ENCODE assay signal across 12 cellular contexts in the genomic region with DNA sequence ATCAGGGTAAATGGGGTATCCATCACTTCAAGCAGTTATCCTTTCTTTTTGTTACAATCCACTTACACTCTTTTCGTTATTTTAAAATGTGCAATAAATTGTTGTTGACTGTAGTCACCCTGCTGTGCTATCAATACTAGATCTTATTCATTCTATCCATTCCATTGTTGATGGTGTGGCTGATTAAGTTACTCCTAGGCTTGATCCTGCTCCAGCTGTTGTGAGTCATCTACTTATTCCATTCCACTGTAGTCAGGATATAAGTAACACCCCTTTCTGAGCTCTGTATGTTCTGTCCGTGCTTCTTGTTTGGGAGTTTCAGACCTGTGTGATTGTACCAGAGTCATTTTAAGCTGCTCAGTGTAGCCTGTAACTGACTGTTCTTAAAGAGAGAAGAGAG.
A peak's percentile ranks its signal among the peaks of the same experiment; 100 is the strongest.
DNase-seq lines count a peak whose midpoint lies in the region; ATAC-seq and TF ChIP-seq lines count a peak whose summit lies in the region.
"Had no signal": no experiment of that assay in that cellular context is flagged by ENCODE, and none has a peak within 500 bp of the region (broad histone marks: within the 10 kb centered on the region; RNA-seq: fewer than 3 reads in every experiment).

No MANE protein-coding gene starts in this region.

- no peak for TF ChIP-seq CTCF in AG10803 (conservative IDR thresholded peaks at IDR 0.05; ENCODE audit: low read length)
- TF ChIP-seq CTCF in chondrocyte (IDR thresholded peaks at IDR 0.05): no peak

- POLR2A ChIA-PET in CD8-positive, alpha-beta memory T cell (lab: Charles Lee): no interaction called here

- H3K4me3 ChIP-seq in AG10803 (ENCODE audit: low read length) (no peak overlapping the region), mesenchymal stem cell (ENCODE audit: insufficient read depth in 1 of 2, low read depth in 1 of 2, low read length in 2 of 2) (peak overlapping the region in 1 of 2 experiments; percentile 25)
- H3K4me3 ChIP-seq in CD8-positive, alpha-beta memory T cell (ENCODE audit: low read length): no peak overlapping the region
- H3K4me3 ChIP-seq: GM12878, vagina had no signal

- H3K27ac Mint-ChIP-seq in chondrocyte (ENCODE audit: unreplicated experiment): peak overlapping the region; percentile 3
- peak overlapping the region in 1 of 8 donors; percentile 30 for H3K27ac Mint-ChIP-seq in CD8-positive, alpha-beta memory T cell
- H3K27ac Mint-ChIP-seq: activated CD8-positive, alpha-beta T cell treated with anti-CD3 and anti-CD28 coated beads, Interleukin-2, amount 10 ng/mL, durations not matched to agents 7 days and 5 days had no signal

- no peak overlapping the region for H3K18ac ChIP-seq in mesenchymal stem cell (ENCODE audit: low read depth in 1 of 2, low read length in 2 of 2)

- H3K79me1 ChIP-seq in mesenchymal stem cell (replicated peaks; ENCODE audit: low read length, poor library complexity, severe bottlenecking): no peaks in the 10 kb centered on the region

- H3K27me3 ChIP-seq in mesenchymal stem cell (ENCODE audit: control insufficient read depth in 1 of 2, insufficient read depth in 1 of 2, low read length in 2 of 2): no peaks in the 10 kb centered on the region
- H3K27me3 ChIP-seq in CD8-positive, alpha-beta memory T cell (ENCODE audit: insufficient read depth, low read length, poor library complexity, severe bottlenecking): no peaks in the 10 kb centered on the region
- H3K27me3 ChIP-seq: vagina had no signal

- no peak overlapping the region for H3K23ac ChIP-seq in mesenchymal stem cell (ENCODE audit: low read length in 2 of 2)

- no peak overlapping the region for H4K8ac ChIP-seq in mesenchymal stem cell (ENCODE audit: low read length)

- H3K14ac ChIP-seq in mesenchymal stem cell (ENCODE audit: low read length in 2 of 2): no peak overlapping the region

- WGBS in mesenchymal stem cell: no CpG with 5 or more reads among the region's 2 CpGs

- no peak for ATAC-seq in GM21528 (IDR thresholded peaks at IDR 0.05; ENCODE audit: low FRiP score, unreplicated experiment)
- ATAC-seq: activated CD8-positive, alpha-beta T cell treated with anti-CD3 and anti-CD28 coated beads, Interleukin-2, amount 10 ng/mL, durations not matched to agents 7 days and 5 days; GM12878 had no signal

- CTCF ChIA-PET in CD8-positive, alpha-beta memory T cell (lab: Charles Lee): no interaction called here

- no peaks in the 10 kb centered on the region for H3K4me1 ChIP-seq in mesenchymal stem cell (ENCODE audit: control insufficient read depth, insufficient read depth, low read depth, low read length)
- H3K4me1 ChIP-seq in CD8-positive, alpha-beta memory T cell (ENCODE audit: insufficient read depth, low read length): no peaks in the 10 kb centered on the region
- H3K4me1 ChIP-seq: vagina had no signal

- no peak overlapping the region for H3K27ac ChIP-seq in mesenchymal stem cell (ENCODE audit: low read length, poor library complexity, severe bottlenecking)
- H3K27ac ChIP-seq in CD8-positive, alpha-beta memory T cell (ENCODE audit: low read depth, low read length): no peak overlapping the region
- H3K27ac ChIP-seq: vagina had no signal

- H3K9ac ChIP-seq in mesenchymal stem cell (ENCODE audit: low read length): peak overlapping the region; percentile 54

- no peak overlapping the region for H2BK12ac ChIP-seq in mesenchymal stem cell (ENCODE audit: low read length in 2 of 2)

- peaks cover 3 to 32% of the 10 kb centered on the region in 2 experiments for H3K36me3 ChIP-seq in mesenchymal stem cell (ENCODE audit: control insufficient read depth in 1 of 2, insufficient read depth in 2 of 2, low read depth in 1 of 2, low read length in 2 of 2)
- no peaks in the 10 kb centered on the region for H3K36me3 ChIP-seq in CD8-positive, alpha-beta memory T cell (ENCODE audit: insufficient read depth, low read length)

- no peaks in the 10 kb centered on the region for H3K9me3 Mint-ChIP-seq in chondrocyte (ENCODE audit: low read depth)
- H3K9me3 Mint-ChIP-seq in CD8-positive, alpha-beta memory T cell: no peaks in the 10 kb centered on the region

- DNase-seq in AG10803 (ENCODE audit: low read depth): peak; percentile 93
- DNase-seq in M059J (ENCODE audit: low read depth): peak; percentile 93
- no peak for DNase-seq in chondrocyte (ENCODE audit: low spot score)
- DNase-seq in mesenchymal stem cell: peak; percentile 76
- no peak for DNase-seq in epidermal melanocyte (ENCODE audit: insufficient read length, low spot score)
- DNase-seq in OCI-M1 (lab: John Stamatoyannopoulos, UW): no peak
- DNase-seq in CD8-positive, alpha-beta memory T cell: no peak
- DNase-seq: activated CD8-positive, alpha-beta T cell treated with anti-CD3 and anti-CD28 coated beads, Interleukin-2, amount 10 ng/mL, durations not matched to agents 7 days and 5 days; NCI-H2227 treated with DMSO at 0.1 percent for 48 hours had no signal

- no peaks in the 10 kb centered on the region for H3K27me3 Mint-ChIP-seq in chondrocyte (ENCODE audit: low read depth)
- peaks cover 0 to 1% of the 10 kb centered on the region in 2 donors for H3K27me3 Mint-ChIP-seq in CD8-positive, alpha-beta memory T cell

- H3K4me1 Mint-ChIP-seq in chondrocyte (ENCODE audit: low read depth): peaks cover 17% of the 10 kb centered on the region
- H3K4me1 Mint-ChIP-seq in CD8-positive, alpha-beta memory T cell: no peaks in the 10 kb centered on the region

- H3K4me3 Mint-ChIP-seq in chondrocyte (ENCODE audit: unreplicated experiment): no peak overlapping the region
- no peak overlapping the region for H3K4me3 Mint-ChIP-seq in CD8-positive, alpha-beta memory T cell
- H3K4me3 Mint-ChIP-seq: activated CD8-positive, alpha-beta T cell treated with anti-CD3 and anti-CD28 coated beads, Interleukin-2, amount 10 ng/mL, durations not matched to agents 7 days and 5 days had no signal

- H3K9me3 ChIP-seq in mesenchymal stem cell (ENCODE audit: control insufficient read depth, low read length): no peaks in the 10 kb centered on the region
- no peaks in the 10 kb centered on the region for H3K9me3 ChIP-seq in CD8-positive, alpha-beta memory T cell (ENCODE audit: low read length)
- H3K9me3 ChIP-seq: vagina had no signal

- H2AFZ ChIP-seq in mesenchymal stem cell (ENCODE audit: low read depth, low read length): no peak overlapping the region

- H2BK5ac ChIP-seq in mesenchymal stem cell (ENCODE audit: low read depth, low read length, poor library complexity, severe bottlenecking): no peak overlapping the region

- H3K4me2 ChIP-seq in mesenchymal stem cell (ENCODE audit: low read length, poor library complexity, severe bottlenecking): no peak overlapping the region

- H2BK120ac ChIP-seq in mesenchymal stem cell (ENCODE audit: low read depth, low read length): no peak overlapping the region

- H2BK15ac ChIP-seq in mesenchymal stem cell (ENCODE audit: low read depth, poor library complexity, severe bottlenecking): no peak overlapping the region

- H3K4ac ChIP-seq in mesenchymal stem cell (ENCODE audit: low read depth in 1 of 2, low read length in 2 of 2): no peak overlapping the region

- H2AK5ac ChIP-seq in mesenchymal stem cell (ENCODE audit: low read length, severe bottlenecking): no peak overlapping the region

- no peak overlapping the region for H4K91ac ChIP-seq in mesenchymal stem cell (ENCODE audit: low read length)

- peaks cover 9% of the 10 kb centered on the region for H3K36me3 Mint-ChIP-seq in chondrocyte (ENCODE audit: low read depth)
- no peaks in the 10 kb centered on the region for H3K36me3 Mint-ChIP-seq in CD8-positive, alpha-beta memory T cell

Comparison
In these comparisons a context has a peak if more than half of its experiments do, and no peak if none do; other contexts are left out.
1. DNase-seq: peak in AG10803 (single experiment), M059J (single experiment) and mesenchymal stem cell (single experiment); none in chondrocyte (single experiment), epidermal melanocyte (single experiment), OCI-M1 (single experiment) and CD8-positive, alpha-beta memory T cell (0 of 5).